Comparison of ENCODE assay signal across 16 cellular contexts in the genomic region with DNA sequence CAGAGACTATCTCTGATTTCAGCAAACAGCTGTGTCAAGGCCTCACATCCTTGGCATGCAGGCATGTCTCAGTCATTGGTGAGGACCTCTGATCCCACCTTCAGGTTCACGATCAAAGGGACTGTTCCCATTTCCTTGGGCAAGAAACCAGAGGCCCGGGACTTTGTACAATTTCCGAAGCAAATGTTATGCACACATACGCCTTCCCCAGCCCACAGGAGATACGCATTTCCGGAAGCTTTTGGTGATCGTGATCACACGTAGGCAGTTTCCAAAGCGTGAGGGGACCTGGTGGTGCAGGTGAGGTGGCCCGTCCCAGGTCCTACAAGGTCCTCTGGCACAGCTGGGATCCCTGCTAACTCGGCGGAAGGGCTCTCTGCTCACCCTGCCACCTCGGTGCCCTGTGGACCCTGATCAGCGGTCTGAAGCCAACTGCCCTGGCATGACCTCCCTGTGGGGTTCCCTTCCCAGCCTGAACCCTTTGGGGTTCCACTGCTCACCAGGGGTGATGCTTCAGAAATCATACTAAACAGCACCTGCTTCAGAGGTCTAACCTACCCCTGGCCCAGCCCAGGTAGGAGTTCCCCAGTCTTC.
"Had no signal": no experiment of that assay in that cellular context is flagged by ENCODE, and none has a peak within 500 bp of the region (broad histone marks: within the 10 kb centered on the region; RNA-seq: fewer than 3 reads in every experiment).

No MANE protein-coding gene starts in this region.

- H3K4me1 ChIP-seq: colonic mucosa, right atrium auricular region had no signal

- DNase-seq: colonic mucosa; dermis blood vessel endothelial cell; esophagus squamous epithelium; kidney; left cardiac atrium; left ventricle myocardium superior; mesendoderm; naive B cell; ovary; stimulated activated CD4-positive, alpha-beta T cell treated with anti-CD3 and anti-CD28 coated beads, Interleukin-2, amount 100 ng/mL, for 48 hours; stimulated activated naive CD4-positive, alpha-beta T cell treated with Interleukin-2 at 50 U/mL for 16 hours had no signal

- H3K36me3 ChIP-seq: colonic mucosa, esophagus squamous epithelium, neutrophil, ovary, right atrium auricular region had no signal

- H3K27me3 ChIP-seq: colonic mucosa, hepatocyte, neutrophil, ovary, right atrium auricular region had no signal

- H3K27ac ChIP-seq: colonic mucosa, hepatocyte, neutrophil, ovary, right atrium auricular region had no signal

- H3K9me3 ChIP-seq: colonic mucosa, esophagus squamous epithelium, neutrophil, ovary, right atrium auricular region had no signal

- H3K4me3 ChIP-seq: colonic mucosa, esophagus squamous epithelium, hepatocyte, ovary, right atrium auricular region, smooth muscle cell had no signal

- ATAC-seq: left cardiac atrium, left ventricle myocardium superior had no signal

- FAIRE-seq: kidney, urothelium cell line had no signal
